18 cellular contexts compared by ENCODE assay signal in the genomic region with DNA sequence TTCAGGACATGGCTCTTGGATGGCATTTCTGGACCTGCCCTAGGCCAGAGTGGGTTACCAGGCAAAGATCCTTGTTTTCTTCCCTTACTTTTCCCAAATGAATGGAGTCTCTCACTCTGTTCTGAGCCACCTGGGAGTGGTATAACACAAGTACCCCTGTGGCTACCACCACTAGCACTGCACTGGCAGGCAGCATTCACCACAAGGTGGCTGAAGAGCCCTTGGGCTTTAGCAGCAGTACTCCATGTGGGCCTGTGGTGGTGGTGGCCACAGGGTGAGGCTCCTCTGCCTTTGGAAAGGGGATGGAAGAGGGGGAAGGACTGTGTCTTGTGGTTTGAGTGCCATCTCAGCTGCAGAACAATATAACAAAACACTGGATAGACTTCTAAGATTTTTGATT. TPM values are rescaled to one million over a fixed set of nuclear protein-coding genes. Genes with fewer than 3 reads are reported as not detected.
A peak's percentile ranks its signal among the peaks of the same experiment; 100 is the strongest.
DNase-seq lines count a peak whose midpoint lies in the region; ATAC-seq, FAIRE-seq and TF ChIP-seq lines count a peak whose summit lies in the region.
"Had no signal": no experiment of that assay in that cellular context is flagged by ENCODE, and none has a peak within 500 bp of the region (broad histone marks: within the 10 kb centered on the region; RNA-seq: fewer than 3 reads in every experiment).

No MANE protein-coding gene starts in this region.

- FAIRE-seq in K562 (lab: Jason Lieb, UNC), result no peak
- FAIRE-seq in keratinocyte (lab: Jason Lieb, UNC), result no peak

- H4K20me1 ChIP-seq in K562 (replicated peaks; ENCODE audit: control insufficient read depth, insufficient read depth, low read length), result no peaks in the 10 kb centered on the region
- H4K20me1 ChIP-seq in keratinocyte (ENCODE audit: control insufficient read depth, extremely low read depth, insufficient read depth, low read length), result no peaks in the 10 kb centered on the region

- TF ChIP-seq CTCF in Caco-2 (IDR thresholded peaks at IDR 0.05; ENCODE audit: insufficient read depth in 1 of 2, low read depth in 1 of 2, low read length in 1 of 2, severe bottlenecking in 1 of 2, unreplicated experiment in 1 of 2) (peak; percentile 30 to 49), K562 (IDR thresholded peaks at IDR 0.05 in 2 of 3, conservative IDR thresholded peaks at IDR 0.05 in 1 of 3; ENCODE audit: insufficient read depth in 2 of 3, low read depth in 1 of 3, low read length in 3 of 3) (peak in 1 of 3 experiments; percentile 15; a peak in 1 of 6 replicates), keratinocyte (optimal IDR thresholded peaks at IDR 0.05 in 1 of 3, IDR thresholded peaks at IDR 0.05 in 1 of 3, conservative IDR thresholded peaks at IDR 0.05 in 1 of 3; ENCODE audit: extremely low read depth in 1 of 3, insufficient read depth in 2 of 3, low read length in 3 of 3) (peak; percentile 12 to 57 (median 48))

- no peak overlapping the region for H3K4me2 ChIP-seq in K562 (ENCODE audit: insufficient read depth, low read length)
- no peak overlapping the region for H3K4me2 ChIP-seq in keratinocyte (ENCODE audit: control insufficient read depth, extremely low read depth, insufficient read depth, low read depth, low read length)

- no peaks in the 10 kb centered on the region for H3K27me3 Mint-ChIP-seq in Caco-2 (ENCODE audit: insufficient read depth, unreplicated experiment)
- H3K27me3 Mint-ChIP-seq in activated CD4-positive, alpha-beta memory T cell treated with anti-CD3 and anti-CD28 coated beads, Interleukin-2, amount 10 ng/mL, durations not matched to agents 7 days and 5 days, result no peaks in the 10 kb centered on the region

- dilution Hi-C loops in keratinocyte (cut with MboI; ENCODE audit: extremely low pct_ligation_motif_present, low sequenced_read_pairs), result no loop called here

- no peaks in the 10 kb centered on the region for H3K36me3 Mint-ChIP-seq in Caco-2 (ENCODE audit: insufficient read depth, unreplicated experiment)
- H3K36me3 Mint-ChIP-seq in activated CD4-positive, alpha-beta memory T cell treated with anti-CD3 and anti-CD28 coated beads, Interleukin-2, amount 10 ng/mL, durations not matched to agents 7 days and 5 days (ENCODE audit: low read depth), result no peaks in the 10 kb centered on the region
- H3K36me3 Mint-ChIP-seq: IgD-negative memory B cell had no signal

- H3K4me3 Mint-ChIP-seq in Caco-2 (ENCODE audit: unreplicated experiment), result no peak overlapping the region
- no peak overlapping the region for H3K4me3 Mint-ChIP-seq in activated CD4-positive, alpha-beta memory T cell treated with anti-CD3 and anti-CD28 coated beads, Interleukin-2, amount 10 ng/mL, durations not matched to agents 7 days and 5 days
- H3K4me3 Mint-ChIP-seq: CD8-positive, alpha-beta T cell; IgD-negative memory B cell had no signal

- DNase-seq in Caco-2 (peak in 1 of 2 experiments; percentile 52), K562 (ENCODE audit: extremely low read depth in 1 of 4, low spot score in 3 of 4) (no peak), keratinocyte (ENCODE audit: low read depth, low spot score) (no peak), anterior cingulate cortex (lab: John Stamatoyannopoulos, UW) (no peak), HCEC 1CT (no peak)
- DNase-seq in activated CD4-positive, alpha-beta memory T cell treated with anti-CD3 and anti-CD28 coated beads, Interleukin-2, amount 10 ng/mL, durations not matched to agents 7 days and 5 days, result no peak
- no peak for DNase-seq in stimulated activated CD4-positive, alpha-beta T cell treated with anti-CD3 and anti-CD28 coated beads, Interleukin-4, amount 100 ng/mL, for 1 hour
- DNase-seq: activated T-cell treated with anti-CD3 and anti-CD28 coated beads, Interleukin-2, amount 50 U/mL, for 72 hours; CD8-positive, alpha-beta T cell; central memory CD4-positive, alpha-beta T cell; gastrocnemius medialis; GOT3; NCI-H2171; stimulated activated CD4-positive, alpha-beta T cell treated with anti-CD3 and anti-CD28 coated beads, Interleukin-15, amount 100 ng/mL, for 24 hours had no signal

- H3K9ac ChIP-seq in K562 (ENCODE audit: insufficient read depth in 1 of 2, low read depth in 2 of 2, low read length in 2 of 2), result no peak overlapping the region
- no peak overlapping the region for H3K9ac ChIP-seq in keratinocyte (ENCODE audit: control insufficient read depth, extremely low read depth, insufficient read depth, low read length)

- H3K4me1 ChIP-seq in Caco-2, result no peaks in the 10 kb centered on the region
- no peaks in the 10 kb centered on the region for H3K4me1 ChIP-seq in K562 (replicated peaks in 1 of 2; ENCODE audit: control insufficient read depth in 2 of 2, insufficient read depth in 2 of 2, low read length in 2 of 2)
- H3K4me1 ChIP-seq in keratinocyte (ENCODE audit: control insufficient read depth, extremely low read depth, insufficient read depth, low read length), result peaks cover 11% of the 10 kb centered on the region
- H3K4me1 ChIP-seq: gastrocnemius medialis had no signal

- H3K27me3 ChIP-seq in Caco-2 (replicated peaks; ENCODE audit: control insufficient read depth, insufficient read depth, low read length), result no peaks in the 10 kb centered on the region
- no peaks in the 10 kb centered on the region; a peak in 1 of 5 replicates for H3K27me3 ChIP-seq in K562 (ENCODE audit: control insufficient read depth in 2 of 2, insufficient read depth in 2 of 2, low read length in 2 of 2)
- no peaks in the 10 kb centered on the region for H3K27me3 ChIP-seq in keratinocyte (ENCODE audit: control insufficient read depth, extremely low read depth, insufficient read depth, low read length)
- H3K27me3 ChIP-seq: gastrocnemius medialis, neutrophil had no signal

- H3K79me2 ChIP-seq in K562 (ENCODE audit: control insufficient read depth, insufficient read depth, low read length), result no peaks in the 10 kb centered on the region
- H3K79me2 ChIP-seq in keratinocyte (ENCODE audit: control insufficient read depth, insufficient read depth, low read length), result no peaks in the 10 kb centered on the region

- in situ Hi-C loops in K562 (cut with MboI), result no loop called here

- H3K27ac ChIP-seq in K562 (ENCODE audit: extremely low read depth, low read depth, low read length), result no peak overlapping the region
- H3K27ac ChIP-seq in keratinocyte (ENCODE audit: control insufficient read depth, insufficient read depth, low read length), result no peak overlapping the region
- H3K27ac ChIP-seq: gastrocnemius medialis, neutrophil, RWPE1 had no signal

- H3K4me1 Mint-ChIP-seq in Caco-2 (ENCODE audit: low read depth, unreplicated experiment), result peaks cover 6% of the 10 kb centered on the region
- H3K4me1 Mint-ChIP-seq in activated CD4-positive, alpha-beta memory T cell treated with anti-CD3 and anti-CD28 coated beads, Interleukin-2, amount 10 ng/mL, durations not matched to agents 7 days and 5 days, result peaks cover 14% of the 10 kb centered on the region

- intact Hi-C loops in Caco-2 (cut with micrococcal nuclease; ENCODE audit: unreplicated experiment) (no loop called here), K562 (cut with micrococcal nuclease) (no loop called here)

- peaks cover 4% of the 10 kb centered on the region for H3K9me3 ChIP-seq in Caco-2
- H3K9me3 ChIP-seq in K562 (replicated peaks; ENCODE audit: control insufficient read depth, insufficient read depth, low read depth, low read length), result no peaks in the 10 kb centered on the region
- H3K9me3 ChIP-seq in keratinocyte (ENCODE audit: control insufficient read depth, low read depth, low read length), result peaks cover 8% of the 10 kb centered on the region
- H3K9me3 ChIP-seq: gastrocnemius medialis, neutrophil had no signal

- BruUV-seq in Caco-2 (replicated peaks; lab: Mats Ljungman, UMichigan) (no TSS peak), K562 (replicated peaks; lab: Mats Ljungman, UMichigan) (no TSS peak)

- POLR2A ChIA-PET in Caco-2 (lab: Charles Lee), result interaction anchor here (0.6 kb wide), 1 partner anchor 426 kb away, joined by 3 read pairs; no protein-coding TSS in a partner anchor
- POLR2A ChIA-PET in K562 (lab: Yijun Ruan, JAX), result no interaction called here
- POLR2A ChIA-PET in activated CD4-positive, alpha-beta memory T cell treated with anti-CD3 and anti-CD28 coated beads, Interleukin-2, amount 10 ng/mL, durations not matched to agents 7 days and 5 days (lab: Charles Lee), result no interaction called here

- ATAC-seq in K562, result no peak
- ATAC-seq: CD8-positive, alpha-beta T cell; gastrocnemius medialis had no signal

- TF ChIP-seq RAD21 in Ishikawa (IDR thresholded peaks at IDR 0.05; ENCODE audit: low read depth) (peak; percentile 15; the same call in 1 of the 2 replicates), K562 (CRISPR knock-in tag; conservative IDR thresholded peaks at IDR 0.05 in 1 of 2, IDR thresholded peaks at IDR 0.05 in 1 of 2) (peak; percentile 35 to 54; a peak in 3 of 4 replicates)

- no peak overlapping the region for H3K27ac Mint-ChIP-seq in Caco-2 (ENCODE audit: unreplicated experiment)
- H3K27ac Mint-ChIP-seq in activated CD4-positive, alpha-beta memory T cell treated with anti-CD3 and anti-CD28 coated beads, Interleukin-2, amount 10 ng/mL, durations not matched to agents 7 days and 5 days, result no peak overlapping the region
- H3K27ac Mint-ChIP-seq: activated T-cell treated with anti-CD3 and anti-CD28 coated beads, Interleukin-2, amount 50 U/mL, for 72 hours had no signal

- CTCF ChIA-PET in Caco-2 (lab: Charles Lee), result no interaction called here
- CTCF ChIA-PET in K562 (lab: Yijun Ruan, JAX; ENCODE audit: low intra/inter-chr PET ratio), result no interaction called here
- CTCF ChIA-PET in activated CD4-positive, alpha-beta memory T cell treated with anti-CD3 and anti-CD28 coated beads, Interleukin-2, amount 10 ng/mL, durations not matched to agents 7 days and 5 days (lab: Charles Lee), result no interaction called here

- peaks cover 24% of the 10 kb centered on the region for H3K9me3 Mint-ChIP-seq in Caco-2 (ENCODE audit: unreplicated experiment)
- peaks cover 7% of the 10 kb centered on the region for H3K9me3 Mint-ChIP-seq in activated CD4-positive, alpha-beta memory T cell treated with anti-CD3 and anti-CD28 coated beads, Interleukin-2, amount 10 ng/mL, durations not matched to agents 7 days and 5 days

- H3K9me1 ChIP-seq in K562 (ENCODE audit: control insufficient read depth, insufficient read depth, low read length), result no peaks in the 10 kb centered on the region
- H3K9me1 ChIP-seq in keratinocyte (ENCODE audit: control insufficient read depth, extremely low read depth, insufficient read depth, low read length), result no peaks in the 10 kb centered on the region

- H2AFZ ChIP-seq in K562 (ENCODE audit: low read depth, low read length) (no peak overlapping the region), keratinocyte (ENCODE audit: control insufficient read depth, low read length) (no peak overlapping the region)

- H3K36me3 ChIP-seq in Caco-2 (ENCODE audit: control insufficient read depth, insufficient read depth, low read length), result no peaks in the 10 kb centered on the region
- H3K36me3 ChIP-seq in K562 (ENCODE audit: control insufficient read depth, insufficient read depth, low read length), result no peaks in the 10 kb centered on the region
- H3K36me3 ChIP-seq in keratinocyte (ENCODE audit: control insufficient read depth in 2 of 2, extremely low read depth in 1 of 2, insufficient read depth in 2 of 2, low read length in 2 of 2), result no peaks in the 10 kb centered on the region
- H3K36me3 ChIP-seq: gastrocnemius medialis, neutrophil had no signal

- TF ChIP-seq EP300 in Ishikawa (IDR thresholded peaks at IDR 0.05; ENCODE audit: borderline replicate concordance) (no peak), K562 (IDR thresholded peaks at IDR 0.05; ENCODE audit: low read length) (no peak)

- TF ChIP-seq POLR2A in K562 (conservative IDR thresholded peaks at IDR 0.05), result no peak

- H3K4me3 ChIP-seq in Caco-2 (ENCODE audit: low read depth, low read length) (no peak overlapping the region), K562 (no peak overlapping the region), keratinocyte (ENCODE audit: control insufficient read depth in 2 of 3, extremely low read depth in 1 of 3, insufficient read depth in 2 of 3, low read depth in 1 of 3, low read length in 3 of 3) (no peak overlapping the region)
- H3K4me3 ChIP-seq: gastrocnemius medialis had no signal

RNA-seq across cellular contexts. Expression of a gene that starts 38.0 kb away (rescaled TPM):
- 0.60 TPM in 1 of 2 replicates, not detected in the other for total RNA-seq in Caco-2 (2022)
- not detected in 2 replicates for total RNA-seq in K562 (2011; cell fraction: chromatin; rRNA removed; ENCODE audit: low replicate concordance)
- total RNA-seq in K562 (2011; cell fraction: nucleolus; rRNA removed), result not detected in 2 replicates
- not detected in 2 replicates for total RNA-seq in K562 (2011; cell fraction: nucleoplasm; rRNA removed)
- not detected in 2 replicates for total RNA-seq in K562 (2014; rRNA removed)
- total RNA-seq in K562 (2014; rRNA removed; fragmentation: Illumina TruSeq; extraction: Trizol), result not detected in 2 replicates
- not detected in 2 replicates for total RNA-seq in K562 (2015; rRNA removed; fragmentation: Illumina TruSeq; extraction: Trizol)
- not detected in 2 replicates for total RNA-seq in K562 (2021)
- not detected in 2 replicates for polyA plus RNA-seq in K562 (2011; rRNA removed)
- not detected in 2 replicates for polyA plus RNA-seq in K562 (2011; cell fraction: cytosol; rRNA removed)
- not detected in 2 replicates for polyA plus RNA-seq in K562 (2011; cell fraction: nucleus; rRNA removed)
- polyA plus RNA-seq in K562 (2012), result not detected in 2 replicates
- polyA plus RNA-seq in K562 (2014; fragmentation: Illumina TruSeq; extraction: Trizol), result not detected in 2 replicates
- not detected for polyA plus RNA-seq in K562 (2014; fragmentation: Nextera tagmentation; extraction: Ambion mirVana)
- not detected in 2 replicates for polyA plus RNA-seq in K562 (2014; rRNA removed)
- polyA minus RNA-seq in K562 (2011; rRNA and poly(A)+ RNA removed), result not detected in 2 replicates
- not detected in 2 replicates for polyA minus RNA-seq in K562 (2011; cell fraction: cytosol; rRNA and poly(A)+ RNA removed)
- polyA minus RNA-seq in K562 (2011; cell fraction: nucleus; rRNA and poly(A)+ RNA removed), result not detected in 2 replicates
- polyA plus RNA-seq in keratinocyte, result 0.14 to 0.42 TPM in 2 of 3 replicates, not detected in the other
- not detected for polyA plus RNA-seq in keratinocyte (2011; ENCODE audit: low read depth)
- polyA plus RNA-seq in keratinocyte (2011; cell fraction: cytosol; rRNA removed), result 0.18 and 0.38 TPM in 2 replicates
- polyA plus RNA-seq in keratinocyte (2011; cell fraction: nucleus; rRNA removed), result 0.29 TPM in 1 of 2 replicates, not detected in the other
- not detected in 2 replicates for polyA plus RNA-seq in keratinocyte (2012; ENCODE audit: low replicate concordance)
- polyA minus RNA-seq in keratinocyte, result not detected in 3 replicates
- not detected for polyA minus RNA-seq in keratinocyte (2011; cell fraction: cytosol; rRNA and poly(A)+ RNA removed)
- 2.0 TPM in 1 of 2 replicates, not detected in the other for polyA minus RNA-seq in keratinocyte (2011; cell fraction: nucleus; rRNA and poly(A)+ RNA removed)
- total RNA-seq in activated CD4-positive, alpha-beta memory T cell treated with anti-CD3 and anti-CD28 coated beads, Interleukin-2, amount 10 ng/mL, durations not matched to agents 7 days and 5 days, result not detected
- total RNA-seq: activated T-cell treated with anti-CD3 and anti-CD28 coated beads, Interleukin-2, amount 50 U/mL, for 72 hours; CD8-positive, alpha-beta T cell; gastrocnemius medialis had no signal
- polyA plus RNA-seq: IgD-negative memory B cell had no signal
